33 cellular contexts compared by ENCODE assay signal in genomic region chr6:154706389-154706788, GRCh38.
"Had no signal": no experiment of that assay in that cellular context is flagged by ENCODE, and none has a peak within 500 bp of the region (broad histone marks: within the 10 kb centered on the region; RNA-seq: fewer than 3 reads in every experiment).

No MANE protein-coding gene starts in this region.

- ATAC-seq: activated CD8-positive, alpha-beta memory T cell treated with anti-CD3 and anti-CD28 coated beads, Interleukin-2, amount 10 ng/mL, durations not matched to agents 7 days and 5 days; activated CD8-positive, alpha-beta T cell treated with anti-CD3 and anti-CD28 coated beads, Interleukin-2, amount 10 ng/mL, durations not matched to agents 7 days and 5 days; activated naive CD8-positive, alpha-beta T cell treated with anti-CD3 and anti-CD28 coated beads, Interleukin-2, amount 50 U/mL, for 24 hours; body of pancreas had no signal

- H3K9me3 ChIP-seq: body of pancreas, breast epithelium had no signal

- H3K4me3 ChIP-seq: body of pancreas, breast epithelium had no signal

- H3K4me3 Mint-ChIP-seq: activated B cell treated with CpG ODN at 0.5 μM for 24 hours; activated CD4-positive, alpha-beta memory T cell treated with anti-CD3 and anti-CD28 coated beads, Interleukin-2, amount 10 ng/mL, durations not matched to agents 7 days and 5 days; activated CD4-positive, alpha-beta T cell treated with anti-CD3 and anti-CD28 coated beads, Interleukin-2, amount 10 ng/mL, durations not matched to agents 7 days and 5 days; activated CD8-positive, alpha-beta memory T cell treated with anti-CD3 and anti-CD28 coated beads, Interleukin-2, amount 10 ng/mL, durations not matched to agents 7 days and 5 days; activated CD8-positive, alpha-beta T cell treated with anti-CD3 and anti-CD28 coated beads, Interleukin-2, amount 10 ng/mL, durations not matched to agents 7 days and 5 days; activated naive CD4-positive, alpha-beta T cell treated with anti-CD3 and anti-CD28 coated beads, Interleukin-2, amount 10 ng/mL, durations not matched to agents 7 days and 5 days; activated naive CD4-positive, alpha-beta T cell treated with anti-CD3 and anti-CD28 coated beads, Interleukin-2, amount 50 U/mL, for 24 hours; activated naive CD8-positive, alpha-beta T cell; activated naive CD8-positive, alpha-beta T cell treated with anti-CD3 and anti-CD28 coated beads, Interleukin-2, amount 10 ng/mL, durations not matched to agents 7 days and 5 days; activated naive CD8-positive, alpha-beta T cell treated with anti-CD3 and anti-CD28 coated beads, Interleukin-2, amount 50 U/mL, for 24 hours; activated T-cell treated with anti-CD3 and anti-CD28 coated beads, Interleukin-2, amount 50 U/mL, for 24 hours; T-helper 1 cell treated with Interleukin-12 subunit alpha and Interleukin-12 subunit beta and Interleukin-4 antibody, amounts not matched to agents 30 μg/mL and 1 μg/mL, for 36 hours; T-helper 2 cell treated with Interferon-gamma antibody and Interleukin-4, amounts not matched to agents 5 μg/mL and 100 μg/mL, for 36 hours had no signal

- H3K27me3 ChIP-seq: body of pancreas, brain microvascular endothelial cell, breast epithelium had no signal

- H3K27ac ChIP-seq: body of pancreas, brain microvascular endothelial cell, breast epithelium, VCaP had no signal

- H3K36me3 Mint-ChIP-seq: activated CD8-positive, alpha-beta memory T cell treated with anti-CD3 and anti-CD28 coated beads, Interleukin-2, amount 10 ng/mL, durations not matched to agents 7 days and 5 days; activated naive CD4-positive, alpha-beta T cell treated with anti-CD3 and anti-CD28 coated beads, Interleukin-2, amount 10 ng/mL, durations not matched to agents 7 days and 5 days; activated naive CD4-positive, alpha-beta T cell treated with anti-CD3 and anti-CD28 coated beads, Interleukin-2, amount 50 U/mL, for 24 hours; activated naive CD8-positive, alpha-beta T cell; activated naive CD8-positive, alpha-beta T cell treated with anti-CD3 and anti-CD28 coated beads, Interleukin-2, amount 10 ng/mL, durations not matched to agents 7 days and 5 days had no signal

- H3K4me1 Mint-ChIP-seq: activated B cell treated with CpG ODN at 0.5 μM for 24 hours; activated CD4-positive, alpha-beta memory T cell treated with anti-CD3 and anti-CD28 coated beads, Interleukin-2, amount 10 ng/mL, durations not matched to agents 7 days and 5 days; activated CD4-positive, alpha-beta T cell treated with anti-CD3 and anti-CD28 coated beads, Interleukin-2, amount 10 ng/mL, durations not matched to agents 7 days and 5 days; activated CD8-positive, alpha-beta memory T cell treated with anti-CD3 and anti-CD28 coated beads, Interleukin-2, amount 10 ng/mL, durations not matched to agents 7 days and 5 days; activated naive CD4-positive, alpha-beta T cell treated with anti-CD3 and anti-CD28 coated beads, Interleukin-2, amount 10 ng/mL, durations not matched to agents 7 days and 5 days; activated naive CD4-positive, alpha-beta T cell treated with anti-CD3 and anti-CD28 coated beads, Interleukin-2, amount 50 U/mL, for 24 hours; activated naive CD8-positive, alpha-beta T cell treated with anti-CD3 and anti-CD28 coated beads, Interleukin-2, amount 10 ng/mL, durations not matched to agents 7 days and 5 days; activated naive CD8-positive, alpha-beta T cell treated with anti-CD3 and anti-CD28 coated beads, Interleukin-2, amount 50 U/mL, for 24 hours had no signal

- H3K27ac Mint-ChIP-seq: activated B cell treated with CpG ODN at 0.5 μM for 24 hours; activated CD4-positive, alpha-beta memory T cell treated with anti-CD3 and anti-CD28 coated beads, Interleukin-2, amount 10 ng/mL, durations not matched to agents 7 days and 5 days; activated CD4-positive, alpha-beta T cell treated with anti-CD3 and anti-CD28 coated beads, Interleukin-2, amount 10 ng/mL, durations not matched to agents 7 days and 5 days; activated CD8-positive, alpha-beta memory T cell treated with anti-CD3 and anti-CD28 coated beads, Interleukin-2, amount 10 ng/mL, durations not matched to agents 7 days and 5 days; activated CD8-positive, alpha-beta T cell treated with anti-CD3 and anti-CD28 coated beads, Interleukin-2, amount 10 ng/mL, durations not matched to agents 7 days and 5 days; activated naive CD4-positive, alpha-beta T cell treated with anti-CD3 and anti-CD28 coated beads, Interleukin-2, amount 10 ng/mL, durations not matched to agents 7 days and 5 days; activated naive CD4-positive, alpha-beta T cell treated with anti-CD3 and anti-CD28 coated beads, Interleukin-2, amount 50 U/mL, for 24 hours; activated naive CD8-positive, alpha-beta T cell; activated naive CD8-positive, alpha-beta T cell treated with anti-CD3 and anti-CD28 coated beads, Interleukin-2, amount 10 ng/mL, durations not matched to agents 7 days and 5 days; activated naive CD8-positive, alpha-beta T cell treated with anti-CD3 and anti-CD28 coated beads, Interleukin-2, amount 50 U/mL, for 24 hours; activated T-cell treated with anti-CD3 and anti-CD28 coated beads, Interleukin-2, amount 50 U/mL, for 24 hours; activated T-helper 2 cell treated with anti-CD3 and anti-CD28 coated beads, Interferon-gamma antibody, Interleukin-2, Interleukin-4, amounts not matched to agents 10 μg/mL and 5 μg/mL and 100 μg/mL, durations not matched to agents 14 hours and 24 hours and 36 hours; T-helper 1 cell treated with Interleukin-12 subunit alpha and Interleukin-12 subunit beta and Interleukin-4 antibody, amounts not matched to agents 30 μg/mL and 1 μg/mL, for 36 hours; T-helper 2 cell treated with Interferon-gamma antibody and Interleukin-4, amounts not matched to agents 5 μg/mL and 100 μg/mL, for 36 hours had no signal

- DNase-seq: activated B cell treated with CpG ODN at 0.5 μM for 24 hours; activated CD4-positive, alpha-beta memory T cell treated with anti-CD3 and anti-CD28 coated beads, Interleukin-2, amount 10 ng/mL, durations not matched to agents 7 days and 5 days; activated CD4-positive, alpha-beta T cell treated with anti-CD3 and anti-CD28 coated beads for 4 hours; activated CD4-positive, alpha-beta T cell treated with anti-CD3 and anti-CD28 coated beads, Interleukin-2, amount 10 ng/mL, durations not matched to agents 7 days and 5 days; activated CD4-positive, alpha-beta T cell treated with anti-CD3 and anti-CD28 coated beads, Interleukin-2, amount 50 U/mL, for 48 hours; activated CD4-positive, CD25-positive, alpha-beta regulatory T cell treated with anti-CD3 and anti-CD28 coated beads, Interleukin-2, amount 50 U/mL, for 72 hours; activated CD8-positive, alpha-beta memory T cell treated with anti-CD3 and anti-CD28 coated beads for 24 hours; activated CD8-positive, alpha-beta memory T cell treated with anti-CD3 and anti-CD28 coated beads, Interleukin-2, amount 10 ng/mL, durations not matched to agents 7 days and 5 days; activated CD8-positive, alpha-beta memory T cell treated with anti-CD3 and anti-CD28 coated beads, Interleukin-2, amount 50 U/mL, for 48 hours; activated CD8-positive, alpha-beta T cell treated with anti-CD3 and anti-CD28 coated beads, Interleukin-2, amount 10 ng/mL, durations not matched to agents 7 days and 5 days; activated effector memory CD4-positive, alpha-beta T cell treated with Interleukin-2 at 50 U/mL for 16 hours; activated gamma-delta T cell; activated naive CD4-positive, alpha-beta T cell treated with anti-CD3 and anti-CD28 coated beads, Interleukin-2, amount 10 ng/mL, durations not matched to agents 7 days and 5 days; activated naive CD4-positive, alpha-beta T cell treated with Interleukin-2 at 50 U/mL for 16 hours; activated naive CD8-positive, alpha-beta T cell treated with anti-CD3 and anti-CD28 coated beads, Interleukin-2, amount 10 ng/mL, durations not matched to agents 7 days and 5 days; activated naive CD8-positive, alpha-beta T cell treated with anti-CD3 and anti-CD28 coated beads, Interleukin-2, amount 50 U/mL, for 24 hours; activated T-cell treated with anti-CD3 and anti-CD28 coated beads, Interleukin-2, amount 50 U/mL, for 24 hours; activated T-cell treated with anti-CD3 and anti-CD28 coated beads, Interleukin-2, amount 50 U/mL, for 48 hours; amniotic stem cell; aorta; body of pancreas; brain microvascular endothelial cell; central memory CD4-positive, alpha-beta T cell; T-helper 1 cell; T-helper 2 cell; T-helper 9 cell had no signal

- H3K4me1 ChIP-seq: body of pancreas, breast epithelium had no signal

- H3K36me3 ChIP-seq: brain microvascular endothelial cell, breast epithelium had no signal

- H3K9me3 Mint-ChIP-seq: activated B cell treated with CpG ODN at 0.5 μM for 24 hours; activated CD4-positive, alpha-beta memory T cell treated with anti-CD3 and anti-CD28 coated beads, Interleukin-2, amount 10 ng/mL, durations not matched to agents 7 days and 5 days; activated CD4-positive, alpha-beta T cell treated with anti-CD3 and anti-CD28 coated beads, Interleukin-2, amount 10 ng/mL, durations not matched to agents 7 days and 5 days; activated naive CD4-positive, alpha-beta T cell treated with anti-CD3 and anti-CD28 coated beads, Interleukin-2, amount 10 ng/mL, durations not matched to agents 7 days and 5 days; activated naive CD4-positive, alpha-beta T cell treated with anti-CD3 and anti-CD28 coated beads, Interleukin-2, amount 50 U/mL, for 24 hours; activated naive CD8-positive, alpha-beta T cell treated with anti-CD3 and anti-CD28 coated beads, Interleukin-2, amount 10 ng/mL, durations not matched to agents 7 days and 5 days; activated naive CD8-positive, alpha-beta T cell treated with anti-CD3 and anti-CD28 coated beads, Interleukin-2, amount 50 U/mL, for 24 hours; activated T-cell treated with anti-CD3 and anti-CD28 coated beads, Interleukin-2, amount 50 U/mL, for 24 hours; activated T-helper 2 cell treated with anti-CD3 and anti-CD28 coated beads, Interferon-gamma antibody, Interleukin-2, Interleukin-4, amounts not matched to agents 10 μg/mL and 5 μg/mL and 100 μg/mL, durations not matched to agents 14 hours and 24 hours and 36 hours; T-helper 1 cell treated with Interleukin-12 subunit alpha and Interleukin-12 subunit beta and Interleukin-4 antibody, amounts not matched to agents 30 μg/mL and 1 μg/mL, for 36 hours; T-helper 2 cell treated with Interferon-gamma antibody and Interleukin-4, amounts not matched to agents 5 μg/mL and 100 μg/mL, for 36 hours had no signal
